9 cellular contexts compared by ENCODE assay signal in the genomic region with DNA sequence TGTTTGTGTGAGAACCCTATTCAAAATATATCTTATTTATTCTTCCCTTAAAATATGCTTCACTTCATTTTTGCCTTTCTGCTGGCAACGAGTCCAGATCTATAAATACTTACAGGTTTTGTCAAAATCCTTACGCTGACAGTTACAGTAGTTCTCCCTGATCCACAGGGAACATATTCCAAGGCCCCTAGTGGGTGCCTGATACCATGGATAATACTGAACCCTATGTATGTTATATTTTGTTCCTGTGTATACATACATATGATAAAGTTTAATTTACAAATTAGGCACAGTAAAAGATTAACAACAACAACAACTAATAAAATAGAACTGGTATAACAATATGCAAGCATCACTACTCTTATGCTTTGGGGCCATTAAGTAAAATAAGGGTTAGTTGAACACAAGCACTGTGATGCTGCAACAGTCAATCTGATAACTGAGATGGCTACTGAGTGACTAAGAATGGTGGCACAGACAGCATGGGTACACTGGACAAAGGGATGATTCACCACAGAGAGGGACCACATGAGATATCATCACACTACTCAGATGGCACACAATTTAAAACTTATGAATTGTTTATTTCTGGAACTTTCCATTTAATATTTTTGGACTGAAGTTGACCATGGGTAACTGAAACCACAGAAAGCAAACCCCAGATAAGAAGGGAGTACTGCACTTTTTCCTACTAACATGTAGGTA. TPM values are rescaled to one million over a fixed set of nuclear protein-coding genes. Genes with fewer than 3 reads are reported as not detected.
A peak's percentile ranks its signal among the peaks of the same experiment; 100 is the strongest.
DNase-seq lines count a peak whose midpoint lies in the region; ATAC-seq and TF ChIP-seq lines count a peak whose summit lies in the region.
"Had no signal": no experiment of that assay in that cellular context is flagged by ENCODE, and none has a peak within 500 bp of the region (broad histone marks: within the 10 kb centered on the region; RNA-seq: fewer than 3 reads in every experiment).

No MANE protein-coding gene starts in this region.

- H3K27ac ChIP-seq in ACC112 (ENCODE audit: low read depth, low read length) (peak overlapping the region; percentile 89), mesendoderm (ENCODE audit: low read depth, low read length) (no peak overlapping the region)

- no peak overlapping the region for H3K4me2 ChIP-seq in mesendoderm (ENCODE audit: low read length)

- H2BK15ac ChIP-seq in mesendoderm (replicated peaks; ENCODE audit: low read depth), result no peak overlapping the region

- H3K79me1 ChIP-seq in mesendoderm (ENCODE audit: low read length), result no peaks in the 10 kb centered on the region

- H3K4ac ChIP-seq in mesendoderm (ENCODE audit: low read depth, low read length), result no peak overlapping the region

- H2BK5ac ChIP-seq in mesendoderm (ENCODE audit: low read length), result no peak overlapping the region

- H4K5ac ChIP-seq in mesendoderm (ENCODE audit: low read length), result no peak overlapping the region

- H4K8ac ChIP-seq in mesendoderm (ENCODE audit: low read depth, low read length), result no peak overlapping the region

- H2AFZ ChIP-seq in ACC112 (ENCODE audit: low read length, unreplicated experiment), result no peak overlapping the region

- no peak overlapping the region for H3K56ac ChIP-seq in mesendoderm (ENCODE audit: low read length)

- H3K9ac ChIP-seq in mesendoderm (ENCODE audit: low read length), result no peak overlapping the region

- H3K36me3 ChIP-seq in ACC112 (ENCODE audit: insufficient read depth, low read length) (no peaks in the 10 kb centered on the region), mesendoderm (ENCODE audit: control insufficient read depth, insufficient read depth, low read length) (no peaks in the 10 kb centered on the region)

- H3K4me3 ChIP-seq in ACC112 (ENCODE audit: low read depth, low read length) (peak overlapping the region; percentile 0; the same call in 1 of the 2 replicates), fibroblast of pulmonary artery (replicated peaks; ENCODE audit: low read depth, low read length) (no peak overlapping the region), mesendoderm (ENCODE audit: low read length) (no peak overlapping the region)

- DNase-seq in fibroblast of pulmonary artery (ENCODE audit: low read depth) (peak; percentile 34), cortex of kidney (lab: John Stamatoyannopoulos, UW) (no peak), mesendoderm (no peak), NCI-H345 treated with DMSO at 0.1 percent for 48 hours (lab: John Stamatoyannopoulos, UW; ENCODE audit: unreplicated experiment) (no peak)
- DNase-seq: GF-D8 had no signal

- peaks cover 35% of the 10 kb centered on the region for H3K79me2 ChIP-seq in ACC112 (ENCODE audit: control insufficient read depth, insufficient read depth, low read length, unreplicated experiment)
- H3K79me2 ChIP-seq in mesendoderm (ENCODE audit: control insufficient read depth, insufficient read depth, low read length), result no peaks in the 10 kb centered on the region

- no CpG with 5 or more reads among the region's 2 CpGs for WGBS in mesendoderm (ENCODE audit: extremely low coverage, insufficient coverage, low lambda C conversion rate)

- no peak for TF ChIP-seq CTCF in fibroblast of pulmonary artery (IDR thresholded peaks at IDR 0.05; ENCODE audit: low read length, missing control alignments)

- ATAC-seq in GM19395 (IDR thresholded peaks at IDR 0.05; ENCODE audit: unreplicated experiment), result peak; percentile 69
- peak; percentile 49 for ATAC-seq in HG03460 (IDR thresholded peaks at IDR 0.05; ENCODE audit: unreplicated experiment)
- ATAC-seq in GM19455 (IDR thresholded peaks at IDR 0.05; ENCODE audit: unreplicated experiment), result no peak

- H3K23ac ChIP-seq in mesendoderm (ENCODE audit: low read length), result no peak overlapping the region

- H3K27me3 ChIP-seq in ACC112 (ENCODE audit: insufficient read depth, low read length) (no peaks in the 10 kb centered on the region), mesendoderm (ENCODE audit: insufficient read depth, low read length, poor library complexity) (no peaks in the 10 kb centered on the region)

- no peak overlapping the region for H3K18ac ChIP-seq in mesendoderm (ENCODE audit: low read length)

- H2BK120ac ChIP-seq in mesendoderm (ENCODE audit: low read depth, low read length), result no peak overlapping the region

- H2AK5ac ChIP-seq in mesendoderm (ENCODE audit: low read length), result no peak overlapping the region

- H3K4me1 ChIP-seq in ACC112 (ENCODE audit: control insufficient read depth, insufficient read depth, low read length, unreplicated experiment) (peaks cover 34% of the 10 kb centered on the region), mesendoderm (ENCODE audit: control insufficient read depth, low read depth, low read length) (no peaks in the 10 kb centered on the region)

RNA-seq across cellular contexts. Expression of gene PCGF5, which starts 29.4 kb away (rescaled TPM):
- 10.6 TPM for polyA plus RNA-seq in mesendoderm (2013, experiment 1 of 2)
- 11.0 TPM for polyA plus RNA-seq in mesendoderm (2013, experiment 2 of 2)
